16 cellular contexts compared by ENCODE assay signal in genomic region chrX:134294548-134294947, GRCh38. TPM values are rescaled to one million over a fixed set of nuclear protein-coding genes. Genes with fewer than 3 reads are reported as not detected.
DNase-seq lines count a peak whose midpoint lies in the region; ATAC-seq and TF ChIP-seq lines count a peak whose summit lies in the region.
"Had no signal": no experiment of that assay in that cellular context is flagged by ENCODE, and none has a peak within 500 bp of the region (broad histone marks: within the 10 kb centered on the region; RNA-seq: fewer than 3 reads in every experiment).

No MANE protein-coding gene starts in this region.

- no peaks in the 10 kb centered on the region for H3K27me3 Mint-ChIP-seq in HFFc6 (ENCODE audit: insufficient read depth)

- H3K4me1 ChIP-seq in heart left ventricle = no peaks in the 10 kb centered on the region
- H3K4me1 ChIP-seq: ascending aorta, heart right ventricle, tibial nerve had no signal

- peak; percentile 41; the same call in 1 of the 2 replicates for TF ChIP-seq CTCF in HFFc6 (IDR thresholded peaks at IDR 0.05)
- TF ChIP-seq CTCF in astrocyte of the cerebellum (IDR thresholded peaks at IDR 0.05; ENCODE audit: low read depth, low read length, missing control alignments) = peak; percentile 26
- no peak for TF ChIP-seq CTCF in heart left ventricle (IDR thresholded peaks at IDR 0.05)

- ATAC-seq in heart left ventricle = no peak
- ATAC-seq in HG02840 (IDR thresholded peaks at IDR 0.05; ENCODE audit: low FRiP score, unreplicated experiment) = no peak
- ATAC-seq: activated CD8-positive, alpha-beta T cell treated with anti-CD3 and anti-CD28 coated beads, Interleukin-2, amount 10 ng/mL, durations not matched to agents 7 days and 5 days; heart right ventricle; natural killer cell treated with Interleukin-12 subunit alpha and Interleukin-12 subunit beta and Interleukin-15 and Interleukin-18, amount 100 ng/mL, for 72 hours; Right ventricle myocardium inferior had no signal

- no peak overlapping the region for H3K4me3 Mint-ChIP-seq in HFFc6
- H3K4me3 Mint-ChIP-seq: activated CD8-positive, alpha-beta T cell treated with anti-CD3 and anti-CD28 coated beads, Interleukin-2, amount 10 ng/mL, durations not matched to agents 7 days and 5 days; natural killer cell treated with Interleukin-12 subunit alpha and Interleukin-12 subunit beta and Interleukin-15 and Interleukin-18, amount 100 ng/mL, for 72 hours had no signal

- TF ChIP-seq POLR2A in heart left ventricle (IDR thresholded peaks at IDR 0.05) = no peak

- intact Hi-C loops in heart left ventricle (cut with DNase I) = no loop called here

- no peaks in the 10 kb centered on the region for H3K4me1 Mint-ChIP-seq in HFFc6 (ENCODE audit: low read depth)

- H3K4me3 ChIP-seq in astrocyte of the cerebellum (ENCODE audit: low read depth, low read length) (no peak overlapping the region), heart left ventricle (no peak overlapping the region)
- H3K4me3 ChIP-seq: ascending aorta, heart right ventricle, tibial nerve had no signal

- H3K9me3 ChIP-seq in heart left ventricle = peaks cover 0 to 27% (median 0%) of the 10 kb centered on the region in 12 donors
- H3K9me3 ChIP-seq: ascending aorta had no signal

- H3K36me3 ChIP-seq in heart left ventricle = no peaks in the 10 kb centered on the region
- H3K36me3 ChIP-seq: ascending aorta, heart right ventricle, tibial nerve had no signal

- peak; percentile 5 for DNase-seq in Ammon's horn (ENCODE audit: low spot score)
- DNase-seq in HFFc6 = no peak
- no peak for DNase-seq in astrocyte of the cerebellum (ENCODE audit: low read depth)
- peak; percentile 9 for DNase-seq in kidney tubule cell (ENCODE audit: low spot score)
- DNase-seq in putamen (ENCODE audit: low spot score) = no peak
- DNase-seq in D341Med (ENCODE audit: low spot score) = no peak
- DNase-seq in heart left ventricle = no peak
- DNase-seq: activated CD8-positive, alpha-beta T cell treated with anti-CD3 and anti-CD28 coated beads, Interleukin-2, amount 10 ng/mL, durations not matched to agents 7 days and 5 days; DMS79 treated with DMSO at 0.1 percent for 48 hours; heart right ventricle; KBM-7 had no signal

- H3K27ac ChIP-seq in heart left ventricle = no peak overlapping the region
- H3K27ac ChIP-seq: ascending aorta, heart right ventricle, tibial nerve had no signal

- no peaks in the 10 kb centered on the region for H3K36me3 Mint-ChIP-seq in HFFc6 (ENCODE audit: low read depth)

- H3K27me3 ChIP-seq in heart left ventricle = peaks cover 0 to 28% (median 0%) of the 10 kb centered on the region in 9 donors
- H3K27me3 ChIP-seq: ascending aorta, tibial nerve had no signal

- H3K27ac Mint-ChIP-seq in HFFc6 = no peak overlapping the region
- H3K27ac Mint-ChIP-seq: activated CD8-positive, alpha-beta T cell treated with anti-CD3 and anti-CD28 coated beads, Interleukin-2, amount 10 ng/mL, durations not matched to agents 7 days and 5 days; natural killer cell treated with Interleukin-12 subunit alpha and Interleukin-12 subunit beta and Interleukin-15 and Interleukin-18, amount 100 ng/mL, for 72 hours had no signal

- in situ Hi-C loops in astrocyte of the cerebellum (cut with HindIII; ENCODE audit: low sequenced_read_pairs) = no loop called here

- H3K9me3 Mint-ChIP-seq in HFFc6 = no peaks in the 10 kb centered on the region

RNA-seq across cellular contexts. Expression of gene CCDC160, which starts 57.6 kb away (rescaled TPM):
- total RNA-seq in HFFc6 (2021; fragmentation: NEBNext Ultra II Directional; extraction: Animal tissue kit (Norgen Biotek cat#: 25700)) = not detected
- not detected for total RNA-seq in heart left ventricle
- polyA plus RNA-seq in heart left ventricle = under 1 TPM in 1 of 2 donors, not detected in 1; 0.06 TPM
- total RNA-seq: activated CD8-positive, alpha-beta T cell treated with anti-CD3 and anti-CD28 coated beads, Interleukin-2, amount 10 ng/mL, durations not matched to agents 7 days and 5 days; ascending aorta; heart right ventricle; Right ventricle myocardium inferior had no signal
- polyA plus RNA-seq: heart right ventricle had no signal

Comparison
In these comparisons a context has a peak if more than half of its experiments do, and no peak if none do; other contexts are left out.
1. DNase-seq: peak in Ammon's horn (single experiment) and kidney tubule cell (single experiment); none in HFFc6 (single experiment), astrocyte of the cerebellum (single experiment), putamen (single experiment), D341Med (single experiment) and heart left ventricle (0 of 5).
2. CTCF ChIP-seq: peak in HFFc6 (single experiment) and astrocyte of the cerebellum (single experiment); none in heart left ventricle (0 of 12).